Comparison of ENCODE assay signal across 18 cellular contexts in the genomic region with DNA sequence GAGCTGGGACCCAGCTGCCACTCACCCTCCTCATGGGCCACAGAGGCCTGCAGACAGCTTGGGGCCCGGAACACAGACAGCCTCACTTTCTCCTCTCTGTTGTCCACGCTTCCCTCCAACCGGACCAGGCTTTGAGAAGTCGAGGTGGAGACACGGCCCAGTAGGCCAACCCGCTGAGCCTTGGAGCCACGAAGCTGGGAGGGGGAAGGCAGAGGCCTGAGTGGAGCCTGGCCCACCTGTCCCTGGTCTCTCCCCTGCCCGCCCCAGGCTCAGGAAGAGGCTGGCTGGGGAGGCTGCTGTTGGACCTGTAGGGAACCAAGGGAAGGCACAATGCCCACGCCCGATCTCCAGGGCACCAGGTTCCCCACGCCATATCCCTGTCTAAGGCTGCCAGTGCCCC.
"Had no signal": no experiment of that assay in that cellular context is flagged by ENCODE, and none has a peak within 500 bp of the region (broad histone marks: within the 10 kb centered on the region; RNA-seq: fewer than 3 reads in every experiment).

No MANE protein-coding gene starts in this region.

- ATAC-seq: activated T-helper 17 cell treated with anti-CD3 and anti-CD28 coated beads, Interleukin-2, amount 50 U/mL, for 72 hours; body of pancreas; stimulated activated effector memory CD8-positive, alpha-beta T cell treated with anti-CD3 and anti-CD28 coated beads, Interleukin-12 subunit alpha, Interleukin-12 subunit beta, amount 100 ng/mL, for 72 hours had no signal

- H3K27ac Mint-ChIP-seq: activated B cell treated with CpG ODN at 0.5 μM for 24 hours; activated CD4-positive, alpha-beta memory T cell treated with anti-CD3 and anti-CD28 coated beads for 36 hours; activated naive CD4-positive, alpha-beta T cell treated with anti-CD3 and anti-CD28 coated beads for 36 hours; activated T-helper 17 cell treated with anti-CD3 and anti-CD28 coated beads, Interleukin-2, amount 50 U/mL, for 72 hours; nephron; progenitor cell of endocrine pancreas; stimulated activated effector memory CD8-positive, alpha-beta T cell treated with anti-CD3 and anti-CD28 coated beads, Interleukin-12 subunit alpha, Interleukin-12 subunit beta, amount 100 ng/mL, for 72 hours; type B pancreatic cell had no signal

- H3K4me1 Mint-ChIP-seq: activated T-helper 17 cell treated with anti-CD3 and anti-CD28 coated beads, Interleukin-2, amount 50 U/mL, for 72 hours had no signal

- H3K9me3 ChIP-seq: body of pancreas, right atrium auricular region, stomach had no signal

- DNase-seq: activated B cell treated with CpG ODN at 0.5 μM for 24 hours; activated CD4-positive, alpha-beta memory T cell treated with anti-CD3 and anti-CD28 coated beads for 36 hours; activated CD4-positive, alpha-beta T cell treated with anti-CD3 and anti-CD28 coated beads for 4 hours; activated naive CD4-positive, alpha-beta T cell treated with anti-CD3 and anti-CD28 coated beads for 36 hours; body of pancreas; caudate nucleus; nucleus accumbens; small intestine; stimulated activated CD4-positive, alpha-beta T cell treated with anti-CD3 and anti-CD28 coated beads, Interleukin-4, amount 100 ng/mL, for 24 hours; stomach; T-helper 1 cell; T-helper 9 cell had no signal

- H3K36me3 Mint-ChIP-seq: activated CD4-positive, alpha-beta memory T cell treated with anti-CD3 and anti-CD28 coated beads for 36 hours; stimulated activated effector memory CD8-positive, alpha-beta T cell treated with anti-CD3 and anti-CD28 coated beads, Interleukin-12 subunit alpha, Interleukin-12 subunit beta, amount 100 ng/mL, for 72 hours; type B pancreatic cell had no signal

- H3K9me3 Mint-ChIP-seq: activated B cell treated with CpG ODN at 0.5 μM for 24 hours; activated CD4-positive, alpha-beta memory T cell treated with anti-CD3 and anti-CD28 coated beads for 36 hours; activated naive CD4-positive, alpha-beta T cell treated with anti-CD3 and anti-CD28 coated beads for 36 hours; activated T-helper 17 cell treated with anti-CD3 and anti-CD28 coated beads, Interleukin-2, amount 50 U/mL, for 72 hours; nephron; stimulated activated effector memory CD8-positive, alpha-beta T cell treated with anti-CD3 and anti-CD28 coated beads, Interleukin-12 subunit alpha, Interleukin-12 subunit beta, amount 100 ng/mL, for 72 hours; type B pancreatic cell had no signal

- H3K36me3 ChIP-seq: right atrium auricular region, stomach had no signal

- H3K27me3 Mint-ChIP-seq: activated B cell treated with CpG ODN at 0.5 μM for 24 hours; activated CD4-positive, alpha-beta memory T cell treated with anti-CD3 and anti-CD28 coated beads for 36 hours; activated T-helper 17 cell treated with anti-CD3 and anti-CD28 coated beads, Interleukin-2, amount 50 U/mL, for 72 hours; progenitor cell of endocrine pancreas; type B pancreatic cell had no signal

- H3K27ac ChIP-seq: body of pancreas, right atrium auricular region, stomach had no signal

- H3K4me3 Mint-ChIP-seq: activated B cell treated with CpG ODN at 0.5 μM for 24 hours; activated CD4-positive, alpha-beta memory T cell treated with anti-CD3 and anti-CD28 coated beads for 36 hours; activated naive CD4-positive, alpha-beta T cell treated with anti-CD3 and anti-CD28 coated beads for 36 hours; activated T-helper 17 cell treated with anti-CD3 and anti-CD28 coated beads, Interleukin-2, amount 50 U/mL, for 72 hours; nephron; stimulated activated effector memory CD8-positive, alpha-beta T cell treated with anti-CD3 and anti-CD28 coated beads, Interleukin-12 subunit alpha, Interleukin-12 subunit beta, amount 100 ng/mL, for 72 hours; type B pancreatic cell had no signal

- H3K4me3 ChIP-seq: body of pancreas, right atrium auricular region, stomach had no signal

- H3K27me3 ChIP-seq: body of pancreas, right atrium auricular region, stomach had no signal
